In genomic region chr19:18226956-18227780, GRCh38 we compare ENCODE assay signal across 2 cellular contexts.
TF ChIP-seq lines count a peak whose summit lies in the region.

No MANE protein-coding gene starts in this region.

TF ChIP-seq in HepG2, 621 proteins besides CTCF, POLR2A, EP300 and RAD21:
- no peak for TF ChIP-seq ZBTB34 (CRISPR knock-in tag; IDR thresholded peaks at IDR 0.05)
- peak; percentile 90 for TF ChIP-seq ZNF629 (CRISPR knock-in tag; conservative IDR thresholded peaks at IDR 0.05)

TF ChIP-seq in WTC11, 78 proteins besides CTCF, POLR2A, EP300 and RAD21:
- TF ChIP-seq NFATC4 (CRISPR knock-in tag; IDR thresholded peaks at IDR 0.05): no peak
- no peak for TF ChIP-seq MYBL2 (CRISPR knock-in tag; IDR thresholded peaks at IDR 0.05)
- no peak for TF ChIP-seq PRDM15 (CRISPR knock-in tag; IDR thresholded peaks at IDR 0.05)
- no peak for TF ChIP-seq SMAD4 (CRISPR knock-in tag; IDR thresholded peaks at IDR 0.05)
- TF ChIP-seq SOX15 (CRISPR knock-in tag; IDR thresholded peaks at IDR 0.05): no peak
